Comparison of ENCODE assay signal across 22 cellular contexts in the genomic region with DNA sequence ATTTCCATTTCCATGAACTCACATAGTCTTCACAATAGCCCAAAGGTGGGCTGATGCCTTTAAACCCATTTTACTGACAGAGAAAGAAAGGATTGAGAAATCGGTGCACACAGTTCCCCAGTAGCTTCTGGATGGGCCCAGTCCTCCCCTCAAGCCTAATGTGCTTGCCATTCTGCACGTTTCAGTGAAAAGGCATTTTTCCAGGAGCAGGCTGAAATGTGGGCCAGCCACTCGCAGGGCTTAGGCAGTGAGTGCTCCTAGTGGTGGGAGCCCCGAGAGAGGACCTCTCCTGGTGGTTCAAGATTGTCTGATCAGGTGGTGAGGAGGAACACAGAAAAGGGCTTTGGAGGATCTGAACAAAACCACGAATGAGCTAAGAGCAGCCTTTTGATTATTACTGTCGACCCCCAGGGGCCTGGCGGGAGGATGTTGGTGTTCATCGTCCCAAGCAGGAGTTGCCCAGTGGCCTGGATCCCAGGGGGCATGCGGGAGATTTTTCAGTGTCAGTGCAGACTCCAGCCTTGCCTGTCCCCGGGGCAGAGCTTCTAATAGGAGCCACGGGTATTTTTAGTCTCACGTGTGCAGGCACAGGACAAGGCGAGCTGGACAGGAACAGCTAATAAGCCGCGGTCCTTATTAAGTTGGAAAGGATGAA. TPM values are rescaled to one million over a fixed set of nuclear protein-coding genes. Genes with fewer than 3 reads are reported as not detected.
"Had no signal": no experiment of that assay in that cellular context is flagged by ENCODE, and none has a peak within 500 bp of the region (broad histone marks: within the 10 kb centered on the region; RNA-seq: fewer than 3 reads in every experiment).

No MANE protein-coding gene starts in this region.

- H3K27me3 ChIP-seq: breast epithelium, neutrophil, ovary, right lobe of liver, suprapubic skin, tibial nerve had no signal

- DNase-seq: activated CD4-positive, alpha-beta T cell treated with anti-CD3 and anti-CD28 coated beads, Interleukin-2, amount 50 U/mL, for 1 hour; activated CD8-positive, alpha-beta T cell treated with anti-CD3 and anti-CD28 coated beads, Interleukin-2, amount 10 ng/mL, durations not matched to agents 7 days and 5 days; activated naive CD4-positive, alpha-beta T cell; activated naive CD8-positive, alpha-beta T cell treated with anti-CD3 and anti-CD28 coated beads for 36 hours; activated T-cell treated with anti-CD3 and anti-CD28 coated beads, Interleukin-2, amount 50 U/mL, for 24 hours; ovary; right lobe of liver; small intestine; stimulated activated CD4-positive, alpha-beta T cell treated with anti-CD3 and anti-CD28 coated beads, Interleukin-2, amount 100 ng/mL, for 24 hours; stimulated activated naive CD8-positive, alpha-beta T cell treated with anti-CD3 and anti-CD28 coated beads, Interleukin-15, amount 100 ng/mL, for 72 hours had no signal

- H3K9me3 ChIP-seq: breast epithelium, neutrophil, ovary, prostate gland, right lobe of liver, suprapubic skin, tibial nerve had no signal

- H3K27ac ChIP-seq: breast epithelium, neutrophil, ovary, prostate gland, right lobe of liver, suprapubic skin, tibial nerve had no signal

- H3K4me1 ChIP-seq: breast epithelium, prostate gland, right lobe of liver, suprapubic skin, tibial nerve had no signal

- ATAC-seq: activated CD4-positive, CD25-positive, alpha-beta regulatory T cell treated with anti-CD3 and anti-CD28 coated beads, Interleukin-2, amount 50 U/mL, for 24 hours; activated CD8-positive, alpha-beta T cell treated with anti-CD3 and anti-CD28 coated beads, Interleukin-2, amount 10 ng/mL, durations not matched to agents 7 days and 5 days; right lobe of liver; stimulated activated effector memory CD8-positive, alpha-beta T cell treated with anti-CD3 and anti-CD28 coated beads, Interleukin-12 subunit alpha, Interleukin-12 subunit beta, amount 100 ng/mL, for 72 hours; stimulated activated naive CD8-positive, alpha-beta T cell treated with anti-CD3 and anti-CD28 coated beads, Interleukin-15, amount 100 ng/mL, for 72 hours had no signal

- H3K4me3 ChIP-seq: breast epithelium, ovary, prostate gland, right lobe of liver, suprapubic skin, tibial nerve had no signal

- H3K36me3 ChIP-seq: breast epithelium, neutrophil, ovary, prostate gland, right lobe of liver, suprapubic skin, tibial nerve had no signal

RNA-seq across cellular contexts. Expression of a gene that starts 8.7 kb away (rescaled TPM):
- total RNA-seq: activated CD8-positive, alpha-beta T cell treated with anti-CD3 and anti-CD28 coated beads, Interleukin-2, amount 10 ng/mL, durations not matched to agents 7 days and 5 days; activated naive CD8-positive, alpha-beta T cell treated with anti-CD3 and anti-CD28 coated beads for 36 hours; activated T-helper 2 cell treated with anti-CD3 and anti-CD28 coated beads, Interferon-gamma antibody, Interleukin-2, Interleukin-4, amounts not matched to agents 10 μg/mL and 5 μg/mL and 100 μg/mL, durations not matched to agents 14 hours and 24 hours and 36 hours; epithelial cell of proximal tubule; fibroblast of villous mesenchyme; right lobe of liver; T-helper 2 cell treated with Interferon-gamma antibody and Interleukin-4, amounts not matched to agents 100 ng/mL and 5 ng/mL, for 36 hours had no signal
- polyA plus RNA-seq: liver had no signal
